In the genomic region with DNA sequence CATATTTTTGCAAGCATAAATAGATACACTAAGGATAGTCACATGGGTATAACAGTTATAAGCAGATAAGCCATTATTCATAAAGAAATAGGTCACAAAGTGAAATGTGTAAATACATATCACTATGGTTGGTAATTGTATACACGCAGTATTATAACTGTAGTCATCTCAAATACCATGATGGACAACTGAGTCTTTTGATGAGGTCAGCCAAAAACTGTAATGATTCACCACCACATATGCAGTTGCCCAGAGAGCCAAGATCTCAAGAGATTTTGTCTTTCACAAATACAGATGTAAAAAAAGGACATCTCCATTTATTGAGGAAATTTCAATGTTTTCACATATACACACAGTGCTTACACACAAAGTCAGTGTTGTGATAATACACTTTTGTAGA, we compare ENCODE assay signal across 11 cellular contexts. TPM values are rescaled to one million over a fixed set of nuclear protein-coding genes. Genes with fewer than 3 reads are reported as not detected.
A peak's percentile ranks its signal among the peaks of the same experiment; 100 is the strongest.
DNase-seq lines count a peak whose midpoint lies in the region; ATAC-seq and TF ChIP-seq lines count a peak whose summit lies in the region.
"Had no signal": no experiment of that assay in that cellular context is flagged by ENCODE, and none has a peak within 500 bp of the region (broad histone marks: within the 10 kb centered on the region; RNA-seq: fewer than 3 reads in every experiment).

No MANE protein-coding gene starts in this region.

- peaks cover 20% of the 10 kb centered on the region for H3K36me3 Mint-ChIP-seq in activated CD4-positive, alpha-beta memory T cell treated with anti-CD3 and anti-CD28 coated beads for 36 hours
- peaks cover 51% of the 10 kb centered on the region for H3K36me3 Mint-ChIP-seq in activated CD4-positive, alpha-beta memory T cell treated with anti-CD3 and anti-CD28 coated beads, Interleukin-2, amount 10 ng/mL, durations not matched to agents 7 days and 5 days (ENCODE audit: low read depth)

- no peaks in the 10 kb centered on the region for H3K27me3 Mint-ChIP-seq in activated CD4-positive, alpha-beta memory T cell treated with anti-CD3 and anti-CD28 coated beads for 36 hours
- H3K27me3 Mint-ChIP-seq in activated CD4-positive, alpha-beta memory T cell treated with anti-CD3 and anti-CD28 coated beads, Interleukin-2, amount 10 ng/mL, durations not matched to agents 7 days and 5 days, result no peaks in the 10 kb centered on the region
- H3K27me3 Mint-ChIP-seq: type B pancreatic cell had no signal

- H3K4me1 Mint-ChIP-seq in activated CD4-positive, alpha-beta memory T cell treated with anti-CD3 and anti-CD28 coated beads for 36 hours (ENCODE audit: low read depth), result peaks cover 74% of the 10 kb centered on the region
- peaks cover 41% of the 10 kb centered on the region for H3K4me1 Mint-ChIP-seq in activated CD4-positive, alpha-beta memory T cell treated with anti-CD3 and anti-CD28 coated beads, Interleukin-2, amount 10 ng/mL, durations not matched to agents 7 days and 5 days

- in situ Hi-C loops in astrocyte of the spinal cord (cut with HindIII; ENCODE audit: low sequenced_read_pairs), result no loop called here

- no peaks in the 10 kb centered on the region for H3K9me3 Mint-ChIP-seq in activated CD4-positive, alpha-beta memory T cell treated with anti-CD3 and anti-CD28 coated beads for 36 hours
- no peaks in the 10 kb centered on the region for H3K9me3 Mint-ChIP-seq in activated CD4-positive, alpha-beta memory T cell treated with anti-CD3 and anti-CD28 coated beads, Interleukin-2, amount 10 ng/mL, durations not matched to agents 7 days and 5 days
- H3K9me3 Mint-ChIP-seq: type B pancreatic cell had no signal

- no peak overlapping the region for H3K4me3 Mint-ChIP-seq in activated CD4-positive, alpha-beta memory T cell treated with anti-CD3 and anti-CD28 coated beads for 36 hours
- H3K4me3 Mint-ChIP-seq in activated CD4-positive, alpha-beta memory T cell treated with anti-CD3 and anti-CD28 coated beads, Interleukin-2, amount 10 ng/mL, durations not matched to agents 7 days and 5 days, result no peak overlapping the region
- H3K4me3 Mint-ChIP-seq: type B pancreatic cell had no signal

- peak overlapping the region; percentile 51 for H3K27ac Mint-ChIP-seq in activated CD4-positive, alpha-beta memory T cell treated with anti-CD3 and anti-CD28 coated beads for 36 hours
- H3K27ac Mint-ChIP-seq in activated CD4-positive, alpha-beta memory T cell treated with anti-CD3 and anti-CD28 coated beads, Interleukin-2, amount 10 ng/mL, durations not matched to agents 7 days and 5 days, result no peak overlapping the region

- H3K4me3 ChIP-seq in astrocyte of the spinal cord (ENCODE audit: low read depth, low read length) (no peak overlapping the region), psoas muscle (no peak overlapping the region)

- intact Hi-C loops in activated CD4-positive, alpha-beta memory T cell treated with anti-CD3 and anti-CD28 coated beads for 36 hours (cut with micrococcal nuclease), result loop anchor here (1.0 to 5.0 kb wide), 3 partner anchors 14 to 519 kb away; a partner anchor contains a TSS
- intact Hi-C loops in psoas muscle (cut with DNase I), result no loop called here

- POLR2A ChIA-PET in activated CD4-positive, alpha-beta memory T cell treated with anti-CD3 and anti-CD28 coated beads for 36 hours (lab: Charles Lee), result no interaction called here
- POLR2A ChIA-PET in activated CD4-positive, alpha-beta memory T cell treated with anti-CD3 and anti-CD28 coated beads, Interleukin-2, amount 10 ng/mL, durations not matched to agents 7 days and 5 days (lab: Charles Lee), result no interaction called here
- POLR2A ChIA-PET in GM10248 (lab: Yijun Ruan, JAX), result no interaction called here

- TF ChIP-seq CTCF in astrocyte of the spinal cord (IDR thresholded peaks at IDR 0.05; ENCODE audit: low read depth, low read length) (no peak), psoas muscle (IDR thresholded peaks at IDR 0.05) (no peak), GM10248 (IDR thresholded peaks at IDR 0.05; ENCODE audit: control extremely low read depth, extremely low read depth, low read depth, missing control alignments) (no peak)

- 54 to 85% (median 58%) methylated on average over 1 of the region's 1 CpG for WGBS in psoas muscle, 3 donors

- H3K36me3 ChIP-seq in psoas muscle (ENCODE audit: insufficient read depth in 1 of 2, low read depth in 1 of 2), result peaks cover 0 to 11% of the 10 kb centered on the region in 2 donors

- no peak for DNase-seq in activated CD4-positive, alpha-beta memory T cell treated with anti-CD3 and anti-CD28 coated beads for 36 hours
- DNase-seq in activated CD4-positive, alpha-beta memory T cell treated with anti-CD3 and anti-CD28 coated beads, Interleukin-2, amount 10 ng/mL, durations not matched to agents 7 days and 5 days, result no peak
- DNase-seq in astrocyte of the spinal cord (ENCODE audit: low read depth, low spot score), result peak; percentile 37
- no peak for DNase-seq in psoas muscle
- DNase-seq in GM10248 (ENCODE audit: extremely low spot score), result no peak
- DNase-seq: activated effector memory CD4-positive, alpha-beta T cell treated with anti-CD3 and anti-CD28 coated beads, Interleukin-2, amount 50 U/mL, for 16 hours; MV-4-11 had no signal

- no peaks in the 10 kb centered on the region for H3K27me3 ChIP-seq in psoas muscle (ENCODE audit: insufficient read depth in 3 of 3, low read length in 2 of 3)

- H3K4me1 ChIP-seq in psoas muscle, result peaks cover 33% of the 10 kb centered on the region

- H3K27ac ChIP-seq in psoas muscle, result no peak overlapping the region

- peak; percentile 46 for ATAC-seq in HG02981 (IDR thresholded peaks at IDR 0.05; ENCODE audit: unreplicated experiment)
- peak; percentile 42 to 83 (median 66) for ATAC-seq in psoas muscle
- no peak for ATAC-seq in GM19324 (IDR thresholded peaks at IDR 0.05; ENCODE audit: low FRiP score, unreplicated experiment)
- ATAC-seq in GM21526 (IDR thresholded peaks at IDR 0.05; ENCODE audit: low FRiP score, unreplicated experiment), result no peak

- CTCF ChIA-PET in activated CD4-positive, alpha-beta memory T cell treated with anti-CD3 and anti-CD28 coated beads for 36 hours (lab: Charles Lee), result no interaction called here
- CTCF ChIA-PET in activated CD4-positive, alpha-beta memory T cell treated with anti-CD3 and anti-CD28 coated beads, Interleukin-2, amount 10 ng/mL, durations not matched to agents 7 days and 5 days (lab: Charles Lee), result no interaction called here
- CTCF ChIA-PET in GM10248 (lab: Yijun Ruan, JAX), result no interaction called here

- H3K9me3 ChIP-seq in psoas muscle, result no peaks in the 10 kb centered on the region

RNA-seq across cellular contexts. Expression of a gene that starts 28.3 kb away (rescaled TPM):
- 10 to 100 TPM; 51.9 to 52.5 TPM for total RNA-seq in activated CD4-positive, alpha-beta memory T cell treated with anti-CD3 and anti-CD28 coated beads for 36 hours
- 10 to 100 TPM; 58.8 to 59.3 TPM for total RNA-seq in activated CD4-positive, alpha-beta memory T cell treated with anti-CD3 and anti-CD28 coated beads, Interleukin-2, amount 10 ng/mL, durations not matched to agents 7 days and 5 days
- total RNA-seq in psoas muscle, result 10 to 100 TPM; 16.7 to 21.3 (median 17.1) TPM
- polyA plus RNA-seq in psoas muscle, result 1 to 10 TPM; 1.9 to 6.8 (median 2.1) TPM

Comparison
In these comparisons a context has a peak if more than half of its experiments do, and no peak if none do; other contexts are left out.
1. ATAC-seq: peak in HG02981 (single experiment) and psoas muscle (4 of 4); none in GM19324 (single experiment) and GM21526 (single experiment).